Comparison of ENCODE assay signal across 1 cellular context in the genomic region with DNA sequence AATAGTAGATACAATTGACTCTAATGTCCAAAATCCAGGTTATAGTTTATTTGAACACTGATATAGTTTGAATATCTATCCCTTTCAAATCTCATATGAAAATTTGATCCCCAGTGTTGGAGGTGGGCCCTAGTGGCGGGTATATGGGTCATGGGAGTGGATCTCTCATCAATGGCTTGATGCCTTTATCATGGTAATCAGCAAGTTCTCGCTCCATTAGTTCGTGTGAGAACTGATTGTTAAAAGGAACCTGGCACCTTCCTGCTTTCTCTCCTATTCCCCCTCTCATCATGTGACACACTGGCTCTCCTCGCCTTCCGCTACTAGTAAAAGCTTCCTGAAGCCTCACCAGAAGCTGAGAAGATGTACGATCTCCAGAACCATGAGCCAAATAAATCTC.
TF ChIP-seq lines count a peak whose summit lies in the region.

No MANE protein-coding gene starts in this region.

TF ChIP-seq in GM23338, 12 proteins besides CTCF, POLR2A, EP300 and RAD21:
- TF ChIP-seq, protein P1, sequence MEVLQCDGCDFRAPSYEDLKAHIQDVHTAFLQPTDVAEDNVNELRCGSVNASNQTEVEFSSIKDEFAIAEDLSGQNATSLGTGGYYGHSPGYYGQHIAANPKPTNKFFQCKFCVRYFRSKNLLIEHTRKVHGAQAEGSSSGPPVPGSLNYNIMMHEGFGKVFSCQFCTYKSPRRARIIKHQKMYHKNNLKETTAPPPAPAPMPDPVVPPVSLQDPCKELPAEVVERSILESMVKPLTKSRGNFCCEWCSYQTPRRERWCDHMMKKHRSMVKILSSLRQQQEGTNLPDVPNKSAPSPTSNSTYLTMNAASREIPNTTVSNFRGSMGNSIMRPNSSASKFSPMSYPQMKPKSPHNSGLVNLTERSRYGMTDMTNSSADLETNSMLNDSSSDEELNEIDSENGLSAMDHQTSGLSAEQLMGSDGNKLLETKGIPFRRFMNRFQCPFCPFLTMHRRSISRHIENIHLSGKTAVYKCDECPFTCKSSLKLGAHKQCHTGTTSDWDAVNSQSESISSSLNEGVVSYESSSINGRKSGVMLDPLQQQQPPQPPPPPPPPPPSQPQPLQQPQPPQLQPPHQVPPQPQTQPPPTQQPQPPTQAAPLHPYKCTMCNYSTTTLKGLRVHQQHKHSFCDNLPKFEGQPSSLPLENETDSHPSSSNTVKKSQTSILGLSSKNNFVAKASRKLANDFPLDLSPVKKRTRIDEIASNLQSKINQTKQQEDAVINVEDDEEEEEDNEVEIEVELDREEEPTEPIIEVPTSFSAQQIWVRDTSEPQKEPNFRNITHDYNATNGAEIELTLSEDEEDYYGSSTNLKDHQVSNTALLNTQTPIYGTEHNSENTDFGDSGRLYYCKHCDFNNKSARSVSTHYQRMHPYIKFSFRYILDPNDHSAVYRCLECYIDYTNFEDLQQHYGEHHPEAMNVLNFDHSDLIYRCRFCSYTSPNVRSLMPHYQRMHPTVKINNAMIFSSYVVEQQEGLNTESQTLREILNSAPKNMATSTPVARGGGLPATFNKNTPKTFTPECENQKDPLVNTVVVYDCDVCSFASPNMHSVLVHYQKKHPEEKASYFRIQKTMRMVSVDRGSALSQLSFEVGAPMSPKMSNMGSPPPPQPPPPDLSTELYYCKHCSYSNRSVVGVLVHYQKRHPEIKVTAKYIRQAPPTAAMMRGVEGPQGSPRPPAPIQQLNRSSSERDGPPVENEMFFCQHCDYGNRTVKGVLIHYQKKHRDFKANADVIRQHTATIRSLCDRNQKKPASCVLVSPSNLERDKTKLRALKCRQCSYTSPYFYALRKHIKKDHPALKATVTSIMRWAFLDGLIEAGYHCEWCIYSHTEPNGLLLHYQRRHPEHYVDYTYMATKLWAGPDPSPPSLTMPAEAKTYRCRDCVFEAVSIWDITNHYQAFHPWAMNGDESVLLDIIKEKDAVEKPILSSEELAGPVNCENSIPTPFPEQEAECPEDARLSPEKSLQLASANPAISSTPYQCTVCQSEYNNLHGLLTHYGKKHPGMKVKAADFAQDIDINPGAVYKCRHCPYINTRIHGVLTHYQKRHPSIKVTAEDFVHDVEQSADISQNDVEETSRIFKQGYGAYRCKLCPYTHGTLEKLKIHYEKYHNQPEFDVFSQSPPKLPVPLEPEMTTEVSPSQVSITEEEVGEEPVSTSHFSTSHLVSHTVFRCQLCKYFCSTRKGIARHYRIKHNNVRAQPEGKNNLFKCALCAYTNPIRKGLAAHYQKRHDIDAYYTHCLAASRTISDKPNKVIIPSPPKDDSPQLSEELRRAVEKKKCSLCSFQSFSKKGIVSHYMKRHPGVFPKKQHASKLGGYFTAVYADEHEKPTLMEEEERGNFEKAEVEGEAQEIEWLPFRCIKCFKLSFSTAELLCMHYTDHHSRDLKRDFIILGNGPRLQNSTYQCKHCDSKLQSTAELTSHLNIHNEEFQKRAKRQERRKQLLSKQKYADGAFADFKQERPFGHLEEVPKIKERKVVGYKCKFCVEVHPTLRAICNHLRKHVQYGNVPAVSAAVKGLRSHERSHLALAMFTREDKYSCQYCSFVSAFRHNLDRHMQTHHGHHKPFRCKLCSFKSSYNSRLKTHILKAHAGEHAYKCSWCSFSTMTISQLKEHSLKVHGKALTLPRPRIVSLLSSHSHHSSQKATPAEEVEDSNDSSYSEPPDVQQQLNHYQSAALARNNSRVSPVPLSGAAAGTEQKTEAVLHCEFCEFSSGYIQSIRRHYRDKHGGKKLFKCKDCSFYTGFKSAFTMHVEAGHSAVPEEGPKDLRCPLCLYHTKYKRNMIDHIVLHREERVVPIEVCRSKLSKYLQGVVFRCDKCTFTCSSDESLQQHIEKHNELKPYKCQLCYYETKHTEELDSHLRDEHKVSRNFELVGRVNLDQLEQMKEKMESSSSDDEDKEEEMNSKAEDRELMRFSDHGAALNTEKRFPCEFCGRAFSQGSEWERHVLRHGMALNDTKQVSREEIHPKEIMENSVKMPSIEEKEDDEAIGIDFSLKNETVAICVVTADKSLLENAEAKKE (CRISPR knock-in tag; IDR thresholded peaks at IDR 0.05) = no peak
- TF ChIP-seq ZNF331 (CRISPR knock-in tag; IDR thresholded peaks at IDR 0.05; ENCODE audit: low read depth) = no peak
TF ChIP-seq in GM23338: peak in this region for 0.
